ENCODE assay signal across 22 cellular contexts in genomic region chr18:78816114-78816513, GRCh38.
DNase-seq lines count a peak whose midpoint lies in the region; ATAC-seq, FAIRE-seq and TF ChIP-seq lines count a peak whose summit lies in the region.
"Had no signal": no experiment of that assay in that cellular context is flagged by ENCODE, and none has a peak within 500 bp of the region (broad histone marks: within the 10 kb centered on the region; RNA-seq: fewer than 3 reads in every experiment).

No MANE protein-coding gene starts in this region.

- intact Hi-C loops in K562 (cut with micrococcal nuclease), result no loop called here

- no peaks in the 10 kb centered on the region for H3K9me3 ChIP-seq in BLaER1 treated with 17β-estradiol and CSF1 and Interleukin-3, amounts not matched to agents 10 nM and 100 nM (replicated peaks in 1 of 11)
- H3K9me3 ChIP-seq in K562 (replicated peaks; ENCODE audit: control insufficient read depth, insufficient read depth, low read depth, low read length), result no peaks in the 10 kb centered on the region
- H3K9me3 ChIP-seq: A549, Caco-2 had no signal

- peak overlapping the region in 8 of 11 experiments; percentile 36 to 83 (median 59); a peak in 13 of 22 replicates for H3K4me2 ChIP-seq in BLaER1 treated with 17β-estradiol and CSF1 and Interleukin-3, amounts not matched to agents 10 nM and 100 nM
- H3K4me2 ChIP-seq in K562 (ENCODE audit: insufficient read depth, low read length), result no peak overlapping the region
- H3K4me2 ChIP-seq: A549 had no signal

- H2AFZ ChIP-seq in K562 (ENCODE audit: low read depth, low read length), result no peak overlapping the region

- H3K27me3 Mint-ChIP-seq in type B pancreatic cell, result peaks cover 36% of the 10 kb centered on the region

- H4K20me1 ChIP-seq in BLaER1 treated with 17β-estradiol and CSF1 and Interleukin-3, amounts not matched to agents 10 nM and 100 nM, result no peaks in the 10 kb centered on the region
- H4K20me1 ChIP-seq in K562 (replicated peaks; ENCODE audit: control insufficient read depth, insufficient read depth, low read length), result no peaks in the 10 kb centered on the region

- TF ChIP-seq CTCF in K562 (IDR thresholded peaks at IDR 0.05 in 2 of 3, conservative IDR thresholded peaks at IDR 0.05 in 1 of 3; ENCODE audit: insufficient read depth in 2 of 3, low read depth in 1 of 3, low read length in 3 of 3), result no peak
- TF ChIP-seq CTCF in type B pancreatic cell (conservative IDR thresholded peaks at IDR 0.05), result no peak

- 5% methylated on average over 15 of the region's 15 CpGs for WGBS in K562 (ENCODE audit: insufficient coverage, low coverage, missing lambda C conversion rate)

- ATAC-seq in K562, result no peak
- ATAC-seq in GM21825 (IDR thresholded peaks at IDR 0.05; ENCODE audit: unreplicated experiment), result no peak
- ATAC-seq: A549; CD8-positive, alpha-beta T cell; GM12878; HCT116 had no signal

- no peak for FAIRE-seq in K562 (lab: Jason Lieb, UNC)
- FAIRE-seq: A549, G401.6, GM12878, GM19239 had no signal

- no TSS peak for BruUV-seq in K562 (replicated peaks; lab: Mats Ljungman, UMichigan)

- H3K27me3 ChIP-seq in BLaER1 treated with 17β-estradiol and CSF1 and Interleukin-3, amounts not matched to agents 10 nM and 100 nM, result no peaks in the 10 kb centered on the region
- H3K27me3 ChIP-seq in K562 (ENCODE audit: control insufficient read depth in 2 of 2, insufficient read depth in 2 of 2, low read length in 2 of 2), result peaks cover under 1 to 36% of the 10 kb centered on the region in 2 experiments; a peak in 3 of 5 replicates

- H3K9ac ChIP-seq in BLaER1 treated with 17β-estradiol and CSF1 and Interleukin-3, amounts not matched to agents 10 nM and 100 nM, result no peak overlapping the region
- no peak overlapping the region for H3K9ac ChIP-seq in K562 (ENCODE audit: insufficient read depth in 1 of 2, low read depth in 2 of 2, low read length in 2 of 2)

- H3K4me1 ChIP-seq in BLaER1 treated with 17β-estradiol and CSF1 and Interleukin-3, amounts not matched to agents 10 nM and 100 nM, result peaks cover 0 to 30% (median 14%) of the 10 kb centered on the region in 10 experiments; a peak in 14 of 20 replicates
- H3K4me1 ChIP-seq in K562 (replicated peaks in 1 of 2; ENCODE audit: control insufficient read depth in 2 of 2, insufficient read depth in 2 of 2, low read length in 2 of 2), result peaks cover 0 to 4% of the 10 kb centered on the region in 2 experiments; a peak in 1 of 5 replicates
- H3K4me1 ChIP-seq: A549, Caco-2 had no signal

- peaks cover 11% of the 10 kb centered on the region for H3K4me1 Mint-ChIP-seq in type B pancreatic cell (ENCODE audit: unreplicated experiment)
- H3K4me1 Mint-ChIP-seq: CD4-positive, CD25-positive, alpha-beta regulatory T cell had no signal

- H3K36me3 Mint-ChIP-seq in type B pancreatic cell, result no peaks in the 10 kb centered on the region
- H3K36me3 Mint-ChIP-seq: CD4-positive, CD25-positive, alpha-beta regulatory T cell; CD8-positive, alpha-beta T cell had no signal

- H3K79me2 ChIP-seq in K562 (ENCODE audit: control insufficient read depth, insufficient read depth, low read length), result no peaks in the 10 kb centered on the region

- no peak overlapping the region for H3K4me3 ChIP-seq in BLaER1 treated with 17β-estradiol and CSF1 and Interleukin-3, amounts not matched to agents 10 nM and 100 nM
- no peak overlapping the region for H3K4me3 ChIP-seq in K562
- H3K4me3 ChIP-seq: A549, GM12878 had no signal

- H3K27ac ChIP-seq in BLaER1 treated with 17β-estradiol and CSF1 and Interleukin-3, amounts not matched to agents 10 nM and 100 nM, result peak overlapping the region in 4 of 11 experiments; percentile 9 to 35 (median 26); a peak in 3 of 22 replicates
- H3K27ac ChIP-seq in K562 (ENCODE audit: extremely low read depth, low read depth, low read length), result no peak overlapping the region
- H3K27ac ChIP-seq: A549, C4-2B had no signal

- H3K9me1 ChIP-seq in K562 (ENCODE audit: control insufficient read depth, insufficient read depth, low read length), result no peaks in the 10 kb centered on the region

- in situ Hi-C loops in K562 (cut with MboI), result no loop called here

- TF ChIP-seq EP300 in K562 (IDR thresholded peaks at IDR 0.05; ENCODE audit: low read length), result no peak

- POLR2A ChIA-PET in K562 (lab: Yijun Ruan, JAX), result no interaction called here

- DNase-seq in K562 (ENCODE audit: extremely low read depth in 1 of 4, low spot score in 3 of 4) (no peak), mesenteric fat pad (ENCODE audit: low spot score) (peak; percentile 57), type B pancreatic cell (ENCODE audit: extremely low spot score, unreplicated experiment) (peak; percentile 18), NCI-H187 treated with DMSO at 0.1 percent for 48 hours (lab: John Stamatoyannopoulos, UW) (no peak), NCI-H748 treated with DMSO at 0.1 percent for 48 hours (lab: John Stamatoyannopoulos, UW) (no peak)
- DNase-seq: 8988T; ACHN; AML-193; Caco-2; CD4-positive, CD25-positive, alpha-beta regulatory T cell; CD8-positive, alpha-beta T cell; DMS153; DND-41; H9 had no signal

- TF ChIP-seq POLR2A in K562 (conservative IDR thresholded peaks at IDR 0.05), result no peak

- no peak overlapping the region for H3K27ac Mint-ChIP-seq in type B pancreatic cell
- H3K27ac Mint-ChIP-seq: CD4-positive, CD25-positive, alpha-beta regulatory T cell; CD8-positive, alpha-beta T cell; H9 had no signal

- H3K36me3 ChIP-seq in BLaER1 treated with 17β-estradiol and CSF1 and Interleukin-3, amounts not matched to agents 10 nM and 100 nM, result no peaks in the 10 kb centered on the region
- no peaks in the 10 kb centered on the region for H3K36me3 ChIP-seq in K562 (ENCODE audit: control insufficient read depth, insufficient read depth, low read length)

- CTCF ChIA-PET in K562 (lab: Yijun Ruan, JAX; ENCODE audit: low intra/inter-chr PET ratio), result no interaction called here

- no peak for TF ChIP-seq RAD21 in K562 (CRISPR knock-in tag; conservative IDR thresholded peaks at IDR 0.05 in 1 of 2, IDR thresholded peaks at IDR 0.05 in 1 of 2)

- no peaks in the 10 kb centered on the region for H3K9me3 Mint-ChIP-seq in type B pancreatic cell
- H3K9me3 Mint-ChIP-seq: CD8-positive, alpha-beta T cell; H9 had no signal

- no peak overlapping the region for H3K4me3 Mint-ChIP-seq in type B pancreatic cell
- H3K4me3 Mint-ChIP-seq: CD4-positive, CD25-positive, alpha-beta regulatory T cell; CD8-positive, alpha-beta T cell; H9 had no signal

TF ChIP-seq in K562, 482 proteins besides CTCF, POLR2A, EP300 and RAD21:
- TF ChIP-seq GTF2E2 (tag; IDR thresholded peaks at IDR 0.05) (no peak), ZNF77 (CRISPR knock-in tag; IDR thresholded peaks at IDR 0.05) (no peak), ZBED1 (IDR thresholded peaks at IDR 0.05) (peak; percentile 91; the same call in 1 of the 2 replicates), UBTF (IDR thresholded peaks at IDR 0.05; ENCODE audit: borderline replicate concordance in 1 of 2, low read depth in 2 of 2, low read length in 2 of 2) (no peak), NR2C2 (CRISPR knock-in tag; IDR thresholded peaks at IDR 0.05) (no peak), NR2C2 (tag; IDR thresholded peaks at IDR 0.05) (no peak), CHCHD3 (CRISPR knock-in tag; IDR thresholded peaks at IDR 0.05) (no peak)

Comparison
In these comparisons a context has a peak if more than half of its experiments do, and no peak if none do; other contexts are left out.
1. DNase-seq: peak in mesenteric fat pad (single experiment) and type B pancreatic cell (single experiment); none in K562 (0 of 4), NCI-H187 treated with DMSO at 0.1 percent for 48 hours (single experiment) and NCI-H748 treated with DMSO at 0.1 percent for 48 hours (single experiment).